Comparison of ENCODE assay signal across 23 cellular contexts in genomic region chr17:64331366-64331765, GRCh38. TPM values are rescaled to one million over a fixed set of nuclear protein-coding genes. Genes with fewer than 3 reads are reported as not detected.
DNase-seq lines count a peak whose midpoint lies in the region; ATAC-seq and TF ChIP-seq lines count a peak whose summit lies in the region.
"Had no signal": no experiment of that assay in that cellular context is flagged by ENCODE, and none has a peak within 500 bp of the region (broad histone marks: within the 10 kb centered on the region; RNA-seq: fewer than 3 reads in every experiment).

No MANE protein-coding gene starts in this region.

- H4K20me1 ChIP-seq in PC-9 (ENCODE audit: insufficient read depth), result no peaks in the 10 kb centered on the region

- H3K27ac Mint-ChIP-seq in activated CD8-positive, alpha-beta T cell treated with anti-CD3 and anti-CD28 coated beads for 36 hours, result no peak overlapping the region
- H3K27ac Mint-ChIP-seq: activated B cell treated with CpG ODN at 0.5 μM for 24 hours; activated CD8-positive, alpha-beta T cell treated with anti-CD3 and anti-CD28 coated beads, Interleukin-2, amount 10 ng/mL, durations not matched to agents 7 days and 5 days; activated naive CD8-positive, alpha-beta T cell treated with anti-CD3 and anti-CD28 coated beads, Interleukin-2, amount 10 ng/mL, durations not matched to agents 7 days and 5 days; natural killer cell treated with Interleukin-12 subunit alpha and Interleukin-12 subunit beta and Interleukin-15 and Interleukin-18, amount 100 ng/mL, for 72 hours; progenitor cell of endocrine pancreas; stimulated activated effector memory CD8-positive, alpha-beta T cell treated with anti-CD3 and anti-CD28 coated beads, Interleukin-12 subunit alpha, Interleukin-12 subunit beta, amount 100 ng/mL, for 72 hours had no signal

- CTCF ChIA-PET in PC-9 (lab: Charles Lee), result no interaction called here
- CTCF ChIA-PET in activated CD8-positive, alpha-beta T cell treated with anti-CD3 and anti-CD28 coated beads for 36 hours (lab: Charles Lee), result interaction anchor here (0.9 kb wide), 1 partner anchor 10 kb away, joined by 4 read pairs; no protein-coding TSS in a partner anchor

- TF ChIP-seq CTCF in HL-60 (IDR thresholded peaks at IDR 0.05; ENCODE audit: insufficient read depth, low read length) (no peak), PC-9 (conservative IDR thresholded peaks at IDR 0.05) (no peak), heart right ventricle (IDR thresholded peaks at IDR 0.05) (no peak), psoas muscle (IDR thresholded peaks at IDR 0.05) (no peak)
- no peak for TF ChIP-seq CTCF in activated CD8-positive, alpha-beta T cell treated with anti-CD3 and anti-CD28 coated beads for 36 hours (IDR thresholded peaks at IDR 0.05)

- no peak overlapping the region for H3K4me3 Mint-ChIP-seq in activated CD8-positive, alpha-beta T cell treated with anti-CD3 and anti-CD28 coated beads for 36 hours
- H3K4me3 Mint-ChIP-seq: activated B cell treated with CpG ODN at 0.5 μM for 24 hours; activated CD8-positive, alpha-beta T cell treated with anti-CD3 and anti-CD28 coated beads, Interleukin-2, amount 10 ng/mL, durations not matched to agents 7 days and 5 days; activated naive CD8-positive, alpha-beta T cell treated with anti-CD3 and anti-CD28 coated beads, Interleukin-2, amount 10 ng/mL, durations not matched to agents 7 days and 5 days; CD8-positive, alpha-beta T cell; natural killer cell treated with Interleukin-12 subunit alpha and Interleukin-12 subunit beta and Interleukin-15 and Interleukin-18, amount 100 ng/mL, for 72 hours; stimulated activated effector memory CD8-positive, alpha-beta T cell treated with anti-CD3 and anti-CD28 coated beads, Interleukin-12 subunit alpha, Interleukin-12 subunit beta, amount 100 ng/mL, for 72 hours had no signal

- H3K4me1 Mint-ChIP-seq in activated CD8-positive, alpha-beta T cell treated with anti-CD3 and anti-CD28 coated beads for 36 hours (ENCODE audit: low read depth), result peaks cover 15% of the 10 kb centered on the region

- 87 to 90% methylated on average over 5 of the region's 5 CpGs for WGBS in heart right ventricle, 2 donors
- WGBS in psoas muscle, 3 donors, result 86 to 91% (median 87%) methylated on average over 5 of the region's 5 CpGs

- peak; percentile 77 to 82 for DNase-seq in HL-60 (ENCODE audit: low read depth in 1 of 2, low spot score in 1 of 2)
- peak in 1 of 2 experiments; percentile 74 for DNase-seq in PC-9
- DNase-seq in heart right ventricle, result no peak
- DNase-seq in psoas muscle, result no peak
- no peak for DNase-seq in NCI-H345 (lab: John Stamatoyannopoulos, UW)
- DNase-seq in activated CD8-positive, alpha-beta T cell treated with anti-CD3 and anti-CD28 coated beads for 36 hours, result no peak
- DNase-seq in D341Med (ENCODE audit: low spot score), result no peak
- DNase-seq: activated B cell treated with CpG ODN at 0.5 μM for 24 hours; activated CD8-positive, alpha-beta T cell treated with anti-CD3 and anti-CD28 coated beads, Interleukin-2, amount 10 ng/mL, durations not matched to agents 7 days and 5 days; activated naive CD8-positive, alpha-beta T cell treated with anti-CD3 and anti-CD28 coated beads, Interleukin-2, amount 10 ng/mL, durations not matched to agents 7 days and 5 days; activated T-cell treated with anti-CD3 and anti-CD28 coated beads, Interleukin-2, amount 50 U/mL, for 48 hours; CD8-positive, alpha-beta T cell; DMS79; mesenchymal stem cell; NCI-H2029; NCI-H510A treated with DMSO at 0.1 percent for 48 hours; SJCRH30; stimulated activated CD4-positive, alpha-beta T cell treated with anti-CD3 and anti-CD28 coated beads, Interleukin-12 subunit alpha, Interleukin-12 subunit beta, amount 100 ng/mL, for 4 hours had no signal

- intact Hi-C loops in PC-9 (cut with micrococcal nuclease; ENCODE audit: unreplicated experiment) (no loop called here), heart right ventricle (cut with DNase I) (loop anchor here in 1 of 10 donors (5.0 kb wide), 1 partner anchor 46 kb away; no protein-coding TSS in a partner anchor), psoas muscle (cut with DNase I) (no loop called here)
- intact Hi-C loops in activated CD8-positive, alpha-beta T cell treated with anti-CD3 and anti-CD28 coated beads for 36 hours (cut with micrococcal nuclease), result no loop called here

- H3F3A ChIP-seq in PC-9 (ENCODE audit: insufficient read depth, low read depth), result peaks cover 94% of the 10 kb centered on the region

- no peaks in the 10 kb centered on the region for H3K9me2 ChIP-seq in PC-9 (ENCODE audit: insufficient read depth)

- H3K4me3 ChIP-seq in HL-60 (replicated peaks; ENCODE audit: insufficient read depth, low read length) (no peak overlapping the region), PC-9 (no peak overlapping the region; the same call in 1 of the 2 replicates), heart right ventricle (no peak overlapping the region), psoas muscle (no peak overlapping the region)
- H3K4me3 ChIP-seq: SJCRH30 had no signal

- H3K36me3 ChIP-seq in PC-9 (ENCODE audit: low read depth) (peaks cover 13% of the 10 kb centered on the region; the same call in 1 of the 2 replicates), heart right ventricle (peaks cover 0 to 52% (median 0%) of the 10 kb centered on the region in 9 donors), psoas muscle (ENCODE audit: insufficient read depth in 1 of 2, low read depth in 1 of 2) (no peaks in the 10 kb centered on the region)
- H3K36me3 ChIP-seq: SJCRH30 had no signal

- POLR2A ChIA-PET in PC-9 (lab: Charles Lee; ENCODE audit: unreplicated experiment), result interaction anchor here (0.5 kb wide), 1 partner anchor 49 kb away, joined by 5 read pairs; no protein-coding TSS in a partner anchor
- POLR2A ChIA-PET in activated CD8-positive, alpha-beta T cell treated with anti-CD3 and anti-CD28 coated beads for 36 hours (lab: Charles Lee), result interaction anchor here (1.0 kb wide), 1 partner anchor 88 kb away, joined by 3 read pairs; no protein-coding TSS in a partner anchor

- no peak overlapping the region for H2AFZ ChIP-seq in PC-9

- H3K27ac ChIP-seq in HL-60 (replicated peaks), result peak overlapping the region; percentile 79
- H3K27ac ChIP-seq in PC-9, result peak overlapping the region; percentile 99
- peak overlapping the region; percentile 63 to 95 (median 82) for H3K27ac ChIP-seq in heart right ventricle
- H3K27ac ChIP-seq in psoas muscle, result peak overlapping the region; percentile 38
- H3K27ac ChIP-seq: SJCRH30 had no signal

- H3K27me3 Mint-ChIP-seq in activated CD8-positive, alpha-beta T cell treated with anti-CD3 and anti-CD28 coated beads for 36 hours, result no peaks in the 10 kb centered on the region
- H3K27me3 Mint-ChIP-seq: activated B cell treated with CpG ODN at 0.5 μM for 24 hours; activated naive CD8-positive, alpha-beta T cell treated with anti-CD3 and anti-CD28 coated beads, Interleukin-2, amount 10 ng/mL, durations not matched to agents 7 days and 5 days; natural killer cell treated with Interleukin-12 subunit alpha and Interleukin-12 subunit beta and Interleukin-15 and Interleukin-18, amount 100 ng/mL, for 72 hours had no signal

- H3K9me3 ChIP-seq in PC-9 (ENCODE audit: insufficient read depth, low read depth) (no peaks in the 10 kb centered on the region), heart right ventricle (no peaks in the 10 kb centered on the region), psoas muscle (no peaks in the 10 kb centered on the region)
- H3K9me3 ChIP-seq: SJCRH30 had no signal

- peaks cover 39% of the 10 kb centered on the region for H3K79me2 ChIP-seq in PC-9 (ENCODE audit: low read depth)

- no peaks in the 10 kb centered on the region for H3K9me3 Mint-ChIP-seq in activated CD8-positive, alpha-beta T cell treated with anti-CD3 and anti-CD28 coated beads for 36 hours
- H3K9me3 Mint-ChIP-seq: activated B cell treated with CpG ODN at 0.5 μM for 24 hours; activated naive CD8-positive, alpha-beta T cell treated with anti-CD3 and anti-CD28 coated beads, Interleukin-2, amount 10 ng/mL, durations not matched to agents 7 days and 5 days; CD8-positive, alpha-beta T cell; natural killer cell treated with Interleukin-12 subunit alpha and Interleukin-12 subunit beta and Interleukin-15 and Interleukin-18, amount 100 ng/mL, for 72 hours; stimulated activated effector memory CD8-positive, alpha-beta T cell treated with anti-CD3 and anti-CD28 coated beads, Interleukin-12 subunit alpha, Interleukin-12 subunit beta, amount 100 ng/mL, for 72 hours had no signal

- TSS peak; percentile 22 for BruUV-seq in PC-9 (replicated peaks; lab: Mats Ljungman, UMichigan)

- peaks cover 3% of the 10 kb centered on the region for H3K36me3 Mint-ChIP-seq in activated CD8-positive, alpha-beta T cell treated with anti-CD3 and anti-CD28 coated beads for 36 hours (ENCODE audit: low read depth)
- H3K36me3 Mint-ChIP-seq: natural killer cell treated with Interleukin-12 subunit alpha and Interleukin-12 subunit beta and Interleukin-15 and Interleukin-18, amount 100 ng/mL, for 72 hours; stimulated activated effector memory CD8-positive, alpha-beta T cell treated with anti-CD3 and anti-CD28 coated beads, Interleukin-12 subunit alpha, Interleukin-12 subunit beta, amount 100 ng/mL, for 72 hours had no signal

- H3K4me2 ChIP-seq in PC-9, result peak overlapping the region; percentile 91

- no peak for ATAC-seq in heart right ventricle
- no peak for ATAC-seq in psoas muscle
- no peak for ATAC-seq in GM18873 (IDR thresholded peaks at IDR 0.05; ENCODE audit: low FRiP score, unreplicated experiment)
- no peak for ATAC-seq in activated CD8-positive, alpha-beta T cell treated with anti-CD3 and anti-CD28 coated beads for 36 hours
- ATAC-seq: activated CD8-positive, alpha-beta T cell treated with anti-CD3 and anti-CD28 coated beads, Interleukin-2, amount 10 ng/mL, durations not matched to agents 7 days and 5 days; CD8-positive, alpha-beta T cell; natural killer cell treated with Interleukin-12 subunit alpha and Interleukin-12 subunit beta and Interleukin-15 and Interleukin-18, amount 100 ng/mL, for 72 hours; stimulated activated effector memory CD8-positive, alpha-beta T cell treated with anti-CD3 and anti-CD28 coated beads, Interleukin-12 subunit alpha, Interleukin-12 subunit beta, amount 100 ng/mL, for 72 hours had no signal

- H3K4me1 ChIP-seq in PC-9 (replicated peaks; ENCODE audit: insufficient read depth), result peaks cover 92% of the 10 kb centered on the region
- H3K4me1 ChIP-seq in heart right ventricle, result peaks cover 23 to 100% (median 97%) of the 10 kb centered on the region in 9 donors
- peaks cover 16% of the 10 kb centered on the region for H3K4me1 ChIP-seq in psoas muscle

- H3K27me3 ChIP-seq in HL-60 (ENCODE audit: insufficient read depth, poor library complexity, severe bottlenecking) (no peaks in the 10 kb centered on the region), PC-9 (ENCODE audit: insufficient read depth, low read depth) (no peaks in the 10 kb centered on the region), heart right ventricle (no peaks in the 10 kb centered on the region), psoas muscle (ENCODE audit: insufficient read depth in 3 of 3, low read length in 2 of 3) (no peaks in the 10 kb centered on the region)
- H3K27me3 ChIP-seq: SJCRH30 had no signal

RNA-seq across cellular contexts. Expression of gene PECAM1, which starts 59.3 kb away (rescaled TPM):
- total RNA-seq in PC-9 (2021), result 0.80 and 1.5 TPM in 2 replicates
- 100 to 1,000 TPM in 5 of 10 donors, 10 to 100 TPM in 5; 70.3 to 187 (median 105) TPM for total RNA-seq in heart right ventricle
- 10 to 100 TPM; 31.7 to 66.5 TPM for polyA plus RNA-seq in heart right ventricle
- 100 to 1,000 TPM in 2 of 4 donors, 10 to 100 TPM in 2; 71.9 to 117 (median 105) TPM for total RNA-seq in psoas muscle
- 10 to 100 TPM; 21.0 to 40.5 (median 29.6) TPM for polyA plus RNA-seq in psoas muscle
- total RNA-seq in activated CD8-positive, alpha-beta T cell treated with anti-CD3 and anti-CD28 coated beads for 36 hours, result 10 to 100 TPM; 58.2 to 64.4 TPM
- polyA plus RNA-seq: AG04450 had no signal

Comparison
In these comparisons a context has a peak if more than half of its experiments do, and no peak if none do; other contexts are left out.
1. DNase-seq: peak in HL-60 (2 of 2); none in heart right ventricle (0 of 2), psoas muscle (0 of 2), NCI-H345 (single experiment), activated CD8-positive, alpha-beta T cell treated with anti-CD3 and anti-CD28 coated beads for 36 hours (single experiment) and D341Med (single experiment).
2. H3K27ac ChIP-seq: peak in every context shown above with its lines; median percentile 99 in PC-9; 82 in heart right ventricle; 79 in HL-60; 38 in psoas muscle.
3. RNA of gene PECAM1, which starts 59.3 kb away (total RNA-seq): 71.9 to 117 TPM in psoas muscle, 70.3 to 187 TPM in heart right ventricle and 58.2 to 64.4 TPM in activated CD8-positive, alpha-beta T cell treated with anti-CD3 and anti-CD28 coated beads for 36 hours; 0.80 to 1.5 TPM in PC-9; every median in the first group is over 10 times any median in the second.